11 cellular contexts compared by ENCODE assay signal in the genomic region with DNA sequence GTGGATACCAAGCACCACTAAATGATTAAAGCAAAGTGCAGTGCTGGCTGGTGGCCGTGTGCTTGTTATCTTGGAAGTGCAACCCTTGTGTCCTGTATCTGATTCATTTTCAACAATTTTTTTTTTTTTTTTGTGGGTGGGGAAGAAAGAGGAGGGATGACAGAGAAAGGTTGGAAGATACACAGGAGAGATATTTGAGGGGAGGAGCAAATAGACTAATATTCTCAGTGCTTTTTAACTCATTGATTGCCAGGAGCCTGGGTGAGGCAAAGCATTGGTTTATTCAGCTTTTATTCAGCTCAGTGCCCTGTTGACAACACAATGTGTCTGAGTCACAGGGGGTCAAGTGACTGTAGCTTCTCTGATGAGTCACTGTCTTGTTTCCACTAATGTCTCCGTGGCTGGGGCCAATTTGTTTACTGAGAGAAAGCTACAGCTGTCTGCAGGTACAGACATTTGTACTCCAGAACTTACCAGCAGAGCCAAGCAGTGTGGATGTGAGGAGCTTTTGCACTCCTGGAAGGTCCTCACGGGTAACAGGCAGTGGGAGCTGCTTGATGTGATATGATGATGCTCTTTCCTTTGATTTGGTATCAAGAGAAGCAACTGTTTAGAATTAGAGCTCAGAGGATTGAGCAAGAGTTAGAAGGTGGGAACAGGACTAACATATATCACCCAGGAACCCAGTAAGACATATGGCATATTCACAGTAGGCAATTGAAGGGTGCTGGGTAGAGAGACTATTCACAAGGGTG. TPM values are rescaled to one million over a fixed set of nuclear protein-coding genes. Genes with fewer than 3 reads are reported as not detected.
A peak's percentile ranks its signal among the peaks of the same experiment; 100 is the strongest.
DNase-seq lines count a peak whose midpoint lies in the region; ATAC-seq and TF ChIP-seq lines count a peak whose summit lies in the region.
"Had no signal": no experiment of that assay in that cellular context is flagged by ENCODE, and none has a peak within 500 bp of the region (broad histone marks: within the 10 kb centered on the region; RNA-seq: fewer than 3 reads in every experiment).

No MANE protein-coding gene starts in this region.

- no peak overlapping the region for H3K9ac ChIP-seq in skeletal muscle tissue (ENCODE audit: low read depth in 1 of 3, low read length in 3 of 3)

- peak overlapping the region; percentile 29 for H3K4me3 Mint-ChIP-seq in T-helper 1 cell treated with Interleukin-12 subunit alpha and Interleukin-12 subunit beta and Interleukin-4 antibody, amounts not matched to agents 30 μg/mL and 1 μg/mL, for 36 hours
- no peak overlapping the region for H3K4me3 Mint-ChIP-seq in progenitor cell of endocrine pancreas (ENCODE audit: low read depth)
- H3K4me3 Mint-ChIP-seq: natural killer cell had no signal

- no peaks in the 10 kb centered on the region for H3K27me3 Mint-ChIP-seq in T-helper 1 cell treated with Interleukin-12 subunit alpha and Interleukin-12 subunit beta and Interleukin-4 antibody, amounts not matched to agents 30 μg/mL and 1 μg/mL, for 36 hours (ENCODE audit: low read depth)
- H3K27me3 Mint-ChIP-seq in progenitor cell of endocrine pancreas = no peaks in the 10 kb centered on the region

- no peaks in the 10 kb centered on the region for H3K9me3 Mint-ChIP-seq in T-helper 1 cell treated with Interleukin-12 subunit alpha and Interleukin-12 subunit beta and Interleukin-4 antibody, amounts not matched to agents 30 μg/mL and 1 μg/mL, for 36 hours
- no peaks in the 10 kb centered on the region for H3K9me3 Mint-ChIP-seq in progenitor cell of endocrine pancreas (ENCODE audit: low read depth)
- H3K9me3 Mint-ChIP-seq: natural killer cell had no signal

- H3K4me1 Mint-ChIP-seq in T-helper 1 cell treated with Interleukin-12 subunit alpha and Interleukin-12 subunit beta and Interleukin-4 antibody, amounts not matched to agents 30 μg/mL and 1 μg/mL, for 36 hours (ENCODE audit: low read depth) = peaks cover 18% of the 10 kb centered on the region
- no peaks in the 10 kb centered on the region for H3K4me1 Mint-ChIP-seq in progenitor cell of endocrine pancreas (ENCODE audit: low read depth)

- no peaks in the 10 kb centered on the region for H3K36me3 ChIP-seq in skeletal muscle tissue (ENCODE audit: control insufficient read depth in 3 of 3, insufficient read depth in 3 of 3, low read length in 3 of 3)

- DNase-seq in NK-92 treated with Interleukin-12 subunit alpha and Interleukin-12 subunit beta, amount 100 ng/mL, for 24 hours (lab: John Stamatoyannopoulos, UW) = peak; percentile 57
- DNase-seq in NK-92 (lab: John Stamatoyannopoulos, UW; ENCODE audit: unreplicated experiment) (no peak), epidermal melanocyte (ENCODE audit: insufficient read length, low spot score) (peak; percentile 39), RPMI8226 (no peak), progenitor cell of endocrine pancreas (ENCODE audit: low spot score, unreplicated experiment) (no peak)
- DNase-seq: natural killer cell had no signal

- H3K4me3 ChIP-seq in skeletal muscle tissue (ENCODE audit: low read length in 3 of 3) = no peak overlapping the region

- ATAC-seq in HG03196 (IDR thresholded peaks at IDR 0.05; ENCODE audit: unreplicated experiment) = peak; percentile 75

- TF ChIP-seq CTCF in progenitor cell of endocrine pancreas (IDR thresholded peaks at IDR 0.05; ENCODE audit: unreplicated experiment) = no peak

- no peaks in the 10 kb centered on the region for H3K36me3 Mint-ChIP-seq in T-helper 1 cell treated with Interleukin-12 subunit alpha and Interleukin-12 subunit beta and Interleukin-4 antibody, amounts not matched to agents 30 μg/mL and 1 μg/mL, for 36 hours (ENCODE audit: low read depth)
- H3K36me3 Mint-ChIP-seq in progenitor cell of endocrine pancreas (ENCODE audit: insufficient read depth) = no peaks in the 10 kb centered on the region
- H3K36me3 Mint-ChIP-seq: natural killer cell had no signal

- H3K27ac Mint-ChIP-seq in T-helper 1 cell treated with Interleukin-12 subunit alpha and Interleukin-12 subunit beta and Interleukin-4 antibody, amounts not matched to agents 30 μg/mL and 1 μg/mL, for 36 hours = peak overlapping the region; percentile 84
- H3K27ac Mint-ChIP-seq in progenitor cell of endocrine pancreas = no peak overlapping the region

- peak overlapping the region; percentile 43 for H3K27ac ChIP-seq in skeletal muscle tissue (ENCODE audit: low read depth, low read length)
- H3K27ac ChIP-seq: C4-2B, VCaP had no signal

- H3K9me3 ChIP-seq in skeletal muscle tissue (ENCODE audit: control insufficient read depth in 3 of 3, low read length in 3 of 3) = no peaks in the 10 kb centered on the region

- H3K4me1 ChIP-seq in skeletal muscle tissue (ENCODE audit: control insufficient read depth in 3 of 3, insufficient read depth in 3 of 3, low read length in 3 of 3) = peaks cover 0 to 11% (median 3%) of the 10 kb centered on the region in 3 donors

- H3K27me3 ChIP-seq in skeletal muscle tissue (ENCODE audit: control insufficient read depth in 3 of 3, insufficient read depth in 3 of 3, low read length in 3 of 3) = no peaks in the 10 kb centered on the region

RNA-seq across cellular contexts. Expression of gene DNM3, which starts 23.6 kb away (rescaled TPM):
- 2.6 TPM for total RNA-seq in skeletal muscle tissue
- total RNA-seq in progenitor cell of endocrine pancreas = 0.48 and 1.1 TPM in 2 replicates

RNA-seq across cellular contexts. Expression of gene METTL13, which starts 36.2 kb away (rescaled TPM):
- 11.0 TPM for total RNA-seq in skeletal muscle tissue
- 30.8 and 32.7 TPM in 2 replicates for total RNA-seq in progenitor cell of endocrine pancreas

Comparison
In these comparisons a context has a peak if more than half of its experiments do, and no peak if none do; other contexts are left out.
1. DNase-seq: peak in NK-92 treated with Interleukin-12 subunit alpha and Interleukin-12 subunit beta, amount 100 ng/mL, for 24 hours (single experiment) and epidermal melanocyte (single experiment); none in NK-92 (single experiment), RPMI8226 (single experiment) and progenitor cell of endocrine pancreas (single experiment).